Comparison of ENCODE assay signal across 31 cellular contexts in genomic region chr10:17640331-17640816, GRCh38. TPM values are rescaled to one million over a fixed set of nuclear protein-coding genes. Genes with fewer than 3 reads are reported as not detected.
"Had no signal": no experiment of that assay in that cellular context is flagged by ENCODE, and none has a peak within 500 bp of the region (broad histone marks: within the 10 kb centered on the region; RNA-seq: fewer than 3 reads in every experiment).

No MANE protein-coding gene starts in this region.

- H3K4me3 ChIP-seq: ascending aorta, breast epithelium, cardiac muscle cell, colonic mucosa, esophagus squamous epithelium had no signal

- H3K4me3 Mint-ChIP-seq: activated CD4-positive, alpha-beta memory T cell treated with anti-CD3 and anti-CD28 coated beads for 36 hours; activated CD4-positive, alpha-beta T cell treated with anti-CD3 and anti-CD28 coated beads for 36 hours; activated CD4-positive, alpha-beta T cell treated with anti-CD3 and anti-CD28 coated beads, Interleukin-2, amount 10 ng/mL, durations not matched to agents 24 days and 14 days; activated CD8-positive, alpha-beta memory T cell treated with anti-CD3 and anti-CD28 coated beads, Interleukin-2, amount 10 ng/mL, durations not matched to agents 7 days and 5 days; activated CD8-positive, alpha-beta T cell treated with anti-CD3 and anti-CD28 coated beads, Interleukin-2, amount 10 ng/mL, durations not matched to agents 7 days and 5 days; activated naive CD4-positive, alpha-beta T cell treated with anti-CD3 and anti-CD28 coated beads for 36 hours; activated naive CD8-positive, alpha-beta T cell treated with anti-CD3 and anti-CD28 coated beads, Interleukin-2, amount 10 ng/mL, durations not matched to agents 7 days and 5 days; activated T-helper 1 cell treated with anti-CD3 and anti-CD28 coated beads, Interleukin-12 subunit alpha, Interleukin-12 subunit beta, Interleukin-2, Interleukin-4 antibody, amounts not matched to agents 30 ng/mL and 10 ng/mL and 1 ng/mL, durations not matched to agents 14 hours and 24 hours and 36 hours had no signal

- H3K27me3 ChIP-seq: ascending aorta, breast epithelium, cardiac muscle cell, colonic mucosa, esophagus squamous epithelium had no signal

- ATAC-seq: activated CD4-positive, alpha-beta T cell treated with anti-CD3 and anti-CD28 coated beads for 36 hours; activated CD8-positive, alpha-beta memory T cell treated with anti-CD3 and anti-CD28 coated beads, Interleukin-2, amount 10 ng/mL, durations not matched to agents 7 days and 5 days; activated CD8-positive, alpha-beta T cell treated with anti-CD3 and anti-CD28 coated beads, Interleukin-2, amount 10 ng/mL, durations not matched to agents 7 days and 5 days; activated naive CD4-positive, alpha-beta T cell treated with anti-CD3 and anti-CD28 coated beads, Interleukin-2, amount 50 U/mL, for 72 hours had no signal

- H3K27ac Mint-ChIP-seq: activated CD4-positive, alpha-beta memory T cell treated with anti-CD3 and anti-CD28 coated beads for 36 hours; activated CD4-positive, alpha-beta T cell treated with anti-CD3 and anti-CD28 coated beads for 36 hours; activated CD4-positive, alpha-beta T cell treated with anti-CD3 and anti-CD28 coated beads, Interleukin-2, amount 10 ng/mL, durations not matched to agents 24 days and 14 days; activated CD8-positive, alpha-beta memory T cell treated with anti-CD3 and anti-CD28 coated beads, Interleukin-2, amount 10 ng/mL, durations not matched to agents 7 days and 5 days; activated CD8-positive, alpha-beta T cell treated with anti-CD3 and anti-CD28 coated beads, Interleukin-2, amount 10 ng/mL, durations not matched to agents 7 days and 5 days; activated naive CD4-positive, alpha-beta T cell treated with anti-CD3 and anti-CD28 coated beads for 36 hours; activated naive CD4-positive, alpha-beta T cell treated with anti-CD3 and anti-CD28 coated beads, Interleukin-2, amount 50 U/mL, for 72 hours; activated naive CD8-positive, alpha-beta T cell treated with anti-CD3 and anti-CD28 coated beads, Interleukin-2, amount 10 ng/mL, durations not matched to agents 7 days and 5 days; activated T-helper 1 cell treated with anti-CD3 and anti-CD28 coated beads, Interleukin-12 subunit alpha, Interleukin-12 subunit beta, Interleukin-2, Interleukin-4 antibody, amounts not matched to agents 30 ng/mL and 10 ng/mL and 1 ng/mL, durations not matched to agents 14 hours and 24 hours and 36 hours; activated T-helper 2 cell treated with anti-CD3 and anti-CD28 coated beads, Interferon-gamma antibody, Interleukin-2, Interleukin-4, amounts not matched to agents 10 μg/mL and 5 μg/mL and 100 μg/mL, durations not matched to agents 14 hours and 24 hours and 36 hours; brain had no signal

- H3K36me3 Mint-ChIP-seq: brain had no signal

- H3K9me3 ChIP-seq: ascending aorta, breast epithelium, colonic mucosa, esophagus squamous epithelium had no signal

- H3K9me3 Mint-ChIP-seq: activated CD4-positive, alpha-beta memory T cell treated with anti-CD3 and anti-CD28 coated beads for 36 hours; activated CD4-positive, alpha-beta T cell treated with anti-CD3 and anti-CD28 coated beads, Interleukin-2, amount 10 ng/mL, durations not matched to agents 24 days and 14 days; activated naive CD4-positive, alpha-beta T cell treated with anti-CD3 and anti-CD28 coated beads for 36 hours; activated naive CD4-positive, alpha-beta T cell treated with anti-CD3 and anti-CD28 coated beads, Interleukin-2, amount 50 U/mL, for 72 hours; activated naive CD8-positive, alpha-beta T cell treated with anti-CD3 and anti-CD28 coated beads, Interleukin-2, amount 10 ng/mL, durations not matched to agents 7 days and 5 days; activated T-helper 1 cell treated with anti-CD3 and anti-CD28 coated beads, Interleukin-12 subunit alpha, Interleukin-12 subunit beta, Interleukin-2, Interleukin-4 antibody, amounts not matched to agents 30 ng/mL and 10 ng/mL and 1 ng/mL, durations not matched to agents 14 hours and 24 hours and 36 hours; activated T-helper 2 cell treated with anti-CD3 and anti-CD28 coated beads, Interferon-gamma antibody, Interleukin-2, Interleukin-4, amounts not matched to agents 10 μg/mL and 5 μg/mL and 100 μg/mL, durations not matched to agents 14 hours and 24 hours and 36 hours had no signal

- FAIRE-seq: endometrium, endothelial cell of umbilical vein had no signal

- H3K27ac ChIP-seq: ascending aorta, breast epithelium, cardiac muscle cell, colonic mucosa, epithelial cell of prostate, esophagus squamous epithelium had no signal

- H3K36me3 ChIP-seq: ascending aorta, breast epithelium, cardiac muscle cell, colonic mucosa, esophagus squamous epithelium had no signal

- H3K27me3 Mint-ChIP-seq: activated CD4-positive, alpha-beta memory T cell treated with anti-CD3 and anti-CD28 coated beads for 36 hours; activated CD4-positive, alpha-beta T cell treated with anti-CD3 and anti-CD28 coated beads for 36 hours; activated CD8-positive, alpha-beta memory T cell treated with anti-CD3 and anti-CD28 coated beads, Interleukin-2, amount 10 ng/mL, durations not matched to agents 7 days and 5 days had no signal

- DNase-seq: activated CD4-positive, alpha-beta memory T cell treated with anti-CD3 and anti-CD28 coated beads for 36 hours; activated CD4-positive, alpha-beta T cell treated with anti-CD3 and anti-CD28 coated beads for 36 hours; activated CD4-positive, CD25-positive, alpha-beta regulatory T cell; activated CD4-positive, CD25-positive, alpha-beta regulatory T cell treated with anti-CD3 and anti-CD28 coated beads, Interleukin-2, amount 50 U/mL, for 72 hours; activated CD8-positive, alpha-beta memory T cell treated with anti-CD3 and anti-CD28 coated beads, Interleukin-2, amount 10 ng/mL, durations not matched to agents 7 days and 5 days; activated CD8-positive, alpha-beta memory T cell treated with anti-CD3 and anti-CD28 coated beads, Interleukin-2, amount 50 U/mL, for 4 hours; activated CD8-positive, alpha-beta T cell treated with anti-CD3 and anti-CD28 coated beads, Interleukin-2, amount 10 ng/mL, durations not matched to agents 7 days and 5 days; activated effector memory CD4-positive, alpha-beta T cell treated with anti-CD3 and anti-CD28 coated beads, Interleukin-2, amount 50 U/mL, for 16 hours; activated naive CD4-positive, alpha-beta T cell treated with anti-CD3 and anti-CD28 coated beads for 36 hours; activated naive CD8-positive, alpha-beta T cell treated with anti-CD3 and anti-CD28 coated beads, Interleukin-2, amount 10 ng/mL, durations not matched to agents 7 days and 5 days; activated T-cell treated with anti-CD3 and anti-CD28 coated beads, Interleukin-2, amount 50 U/mL, for 1 hour; activated T-cell treated with anti-CD3 and anti-CD28 coated beads, Interleukin-2, amount 50 U/mL, for 48 hours; central memory CD4-positive, alpha-beta T cell; cerebellar nuclear complex; colonic mucosa; effector CD8-positive, alpha-beta T cell; esophagus squamous epithelium; foreskin melanocyte; T-helper 2 cell had no signal

RNA-seq across cellular contexts. Expression of gene HACD1, which starts 23.2 kb away (rescaled TPM):
- total RNA-seq: T-helper 1 cell treated with Interleukin-12 subunit alpha and Interleukin-12 subunit beta and Interleukin-4 antibody, amounts not matched to agents 30 ng/mL and 1 ng/mL, for 36 hours had no signal
